ENCODE assay signal across 31 cellular contexts in genomic region chr2:148770047-148770446, GRCh38.
"Had no signal": no experiment of that assay in that cellular context is flagged by ENCODE, and none has a peak within 500 bp of the region (broad histone marks: within the 10 kb centered on the region; RNA-seq: fewer than 3 reads in every experiment).

No MANE protein-coding gene starts in this region.

- H3K36me3 ChIP-seq: ovary had no signal

- H3K4me2 ChIP-seq: neural progenitor cell, smooth muscle cell had no signal

- H3K4me3 ChIP-seq: neural progenitor cell, ovary, psoas muscle, skin epidermis, smooth muscle cell, spleen, suprapubic skin, thoracic aorta, thyroid gland, tibial nerve, upper lobe of left lung, vagina had no signal

- ATAC-seq: naive thymus-derived CD4-positive, alpha-beta T cell; natural killer cell; psoas muscle; right cardiac atrium; sciatic nerve; stimulated activated memory B cell treated with anti-CD40 and anti-IgM and Interleukin-4, amounts not matched to agents 10 μg/mL and 1 μg/mL and 100 μg/mL, for 72 hours; stimulated activated naive CD8-positive, alpha-beta T cell treated with anti-CD3 and anti-CD28 coated beads, Interleukin-15, amount 100 ng/mL, for 72 hours; stimulated activated naive CD8-positive, alpha-beta T cell treated with anti-CD3 and anti-CD28 coated beads, Interleukin-15, Interleukin-2, amounts not matched to agents 100 U/mL and 50 U/mL, for 24 hours had no signal

- H3K9me3 ChIP-seq: ovary, psoas muscle, spleen, suprapubic skin, thoracic aorta, thyroid gland, tibial nerve, upper lobe of left lung, vagina had no signal

- DNase-seq: naive thymus-derived CD4-positive, alpha-beta T cell; natural killer cell; occipital lobe; ovary; posterior cingulate gyrus; psoas muscle; right cardiac atrium; spleen; stimulated activated CD4-positive, alpha-beta T cell treated with anti-CD3 and anti-CD28 coated beads, Interleukin-12 subunit alpha, Interleukin-12 subunit beta, amount 100 ng/mL, for 4 hours; stimulated activated CD4-positive, alpha-beta T cell treated with anti-CD3 and anti-CD28 coated beads, Interleukin-1b, Interleukin-23, amount 100 ng/mL, for 48 hours; stimulated activated CD4-positive, alpha-beta T cell treated with anti-CD3 and anti-CD28 coated beads, Interleukin-4, amount 100 ng/mL, for 1 hour; stimulated activated CD4-positive, alpha-beta T cell treated with anti-CD3 and anti-CD28 coated beads, Interleukin-4, amount 100 ng/mL, for 4 hours; stimulated activated CD8-positive, alpha-beta memory T cell treated with anti-CD3 and anti-CD28 coated beads, Interleukin-4, amount 100 ng/mL, for 48 hours; stimulated activated naive CD4-positive, alpha-beta T cell; stimulated activated naive CD8-positive, alpha-beta T cell treated with anti-CD3 and anti-CD28 coated beads, Interleukin-15, amount 100 ng/mL, for 72 hours; stimulated activated naive CD8-positive, alpha-beta T cell treated with anti-CD3 and anti-CD28 coated beads, Interleukin-15, Interleukin-2, amounts not matched to agents 100 U/mL and 50 U/mL, for 24 hours; substantia nigra; thyroid gland; trophoblast cell; upper lobe of left lung had no signal

- H3K9ac ChIP-seq: neural progenitor cell, parathyroid adenoma had no signal

- H3K79me2 ChIP-seq: parathyroid adenoma had no signal

- H3K27ac ChIP-seq: neural progenitor cell, ovary, parathyroid adenoma, psoas muscle, skin epidermis, spleen, suprapubic skin, thoracic aorta, thyroid gland, tibial nerve, upper lobe of left lung, vagina had no signal

- H3K4me1 ChIP-seq: neural progenitor cell, parathyroid adenoma, psoas muscle, spleen, suprapubic skin, thyroid gland, tibial nerve, upper lobe of left lung, vagina had no signal

- H2AFZ ChIP-seq: neural progenitor cell, parathyroid adenoma had no signal

- H3K27me3 ChIP-seq: neural progenitor cell, spleen, suprapubic skin, thyroid gland, tibial nerve, upper lobe of left lung, vagina had no signal

- FAIRE-seq: urothelium cell line had no signal
